ENCODE assay signal across 28 cellular contexts in the genomic region with DNA sequence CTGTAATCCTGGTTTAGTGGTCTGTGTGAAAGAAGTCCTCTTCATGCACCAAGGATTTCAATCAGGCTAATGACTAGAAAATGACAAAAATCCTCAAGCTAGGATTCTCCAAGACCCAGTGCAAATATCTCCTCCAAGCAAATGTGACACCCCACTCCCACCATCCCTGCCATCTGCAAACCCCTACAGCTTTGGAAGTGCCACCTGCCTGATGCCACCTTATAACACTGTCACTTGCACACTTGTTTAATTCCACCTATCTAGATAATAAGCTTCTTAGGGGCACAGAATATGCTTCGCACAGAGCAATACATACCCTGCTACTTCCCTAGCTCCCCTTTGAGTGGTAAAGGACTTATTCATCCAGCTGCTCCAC.
"Had no signal": no experiment of that assay in that cellular context is flagged by ENCODE, and none has a peak within 500 bp of the region (broad histone marks: within the 10 kb centered on the region; RNA-seq: fewer than 3 reads in every experiment).

No MANE protein-coding gene starts in this region.

- ATAC-seq: mucosa of descending colon; natural killer cell treated with Interleukin-12 subunit alpha and Interleukin-12 subunit beta and Interleukin-15 and Interleukin-18, amount 100 ng/mL, for 72 hours had no signal

- H3K4me3 ChIP-seq: dorsolateral prefrontal cortex, lung, mucosa of descending colon, neural progenitor cell, right lobe of liver, testis, tibial artery, upper lobe of left lung, uterus had no signal

- H3K9me3 ChIP-seq: mucosa of descending colon, right lobe of liver, testis, tibial artery, upper lobe of left lung, uterus had no signal

- H3K4me2 ChIP-seq: neural progenitor cell had no signal

- H3K4me3 Mint-ChIP-seq: immature natural killer cell; memory B cell; mesothelial cell of epicardium; naive B cell; natural killer cell treated with Interleukin-12 subunit alpha and Interleukin-12 subunit beta and Interleukin-15 and Interleukin-18, amount 100 ng/mL, for 72 hours; neural progenitor cell had no signal

- DNase-seq: dorsolateral prefrontal cortex; effector CD4-positive, alpha-beta T cell; hypothalamus; immature natural killer cell; islet precursor cell; kidney glomerular epithelial cell; naive B cell; right lobe of liver; small intestine; stimulated activated CD4-positive, alpha-beta T cell treated with anti-CD3 and anti-CD28 coated beads, Interleukin-15, amount 100 ng/mL, for 24 hours; stimulated activated CD4-positive, alpha-beta T cell treated with anti-CD3 and anti-CD28 coated beads, Interleukin-2, amount 100 ng/mL, for 48 hours; stimulated activated CD8-positive, alpha-beta memory T cell treated with anti-CD3 and anti-CD28 coated beads, Interleukin-4, amount 100 ng/mL, for 48 hours; stimulated activated naive CD4-positive, alpha-beta T cell treated with Interleukin-2 at 50 U/mL for 16 hours; substantia nigra; testis; tibial artery; upper lobe of left lung; uterus had no signal

- H3K36me3 ChIP-seq: neural progenitor cell, right lobe of liver, tibial artery, upper lobe of left lung, uterus had no signal

- H3K9me3 Mint-ChIP-seq: immature natural killer cell; memory B cell; mesothelial cell of epicardium; natural killer cell treated with Interleukin-12 subunit alpha and Interleukin-12 subunit beta and Interleukin-15 and Interleukin-18, amount 100 ng/mL, for 72 hours; neural progenitor cell had no signal

- H3K27ac Mint-ChIP-seq: immature natural killer cell; memory B cell; natural killer cell treated with Interleukin-12 subunit alpha and Interleukin-12 subunit beta and Interleukin-15 and Interleukin-18, amount 100 ng/mL, for 72 hours; neural progenitor cell; progenitor cell of endocrine pancreas had no signal

- H3K27ac ChIP-seq: dorsolateral prefrontal cortex, neural progenitor cell, parathyroid adenoma, right lobe of liver, testis, tibial artery, upper lobe of left lung, uterus had no signal

- FAIRE-seq: colon, frontal cortex, small intestine had no signal

- H3K4me1 Mint-ChIP-seq: immature natural killer cell had no signal

- H3K27me3 ChIP-seq: dorsolateral prefrontal cortex, neural progenitor cell, right lobe of liver, testis, tibial artery, upper lobe of left lung, uterus had no signal

- H3K36me3 Mint-ChIP-seq: immature natural killer cell; memory B cell; mesothelial cell of epicardium; naive B cell; natural killer cell treated with Interleukin-12 subunit alpha and Interleukin-12 subunit beta and Interleukin-15 and Interleukin-18, amount 100 ng/mL, for 72 hours; neural progenitor cell had no signal

- H3K27me3 Mint-ChIP-seq: memory B cell had no signal

- H3K4me1 ChIP-seq: neural progenitor cell, parathyroid adenoma, testis, uterus had no signal

- H3K9ac ChIP-seq: neural progenitor cell, parathyroid adenoma had no signal
